16 cellular contexts compared by ENCODE assay signal in genomic region chr4:81428002-81428401, GRCh38.
"Had no signal": no experiment of that assay in that cellular context is flagged by ENCODE, and none has a peak within 500 bp of the region (broad histone marks: within the 10 kb centered on the region; RNA-seq: fewer than 3 reads in every experiment).

No MANE protein-coding gene starts in this region.

- ATAC-seq: psoas muscle; right cardiac atrium; stimulated activated naive CD8-positive, alpha-beta T cell treated with anti-CD3 and anti-CD28 coated beads, Interleukin-15, Interleukin-2, amounts not matched to agents 100 U/mL and 50 U/mL, for 24 hours had no signal

- H3K27ac Mint-ChIP-seq: activated naive CD8-positive, alpha-beta T cell treated with anti-CD3 and anti-CD28 coated beads, Interleukin-2, amount 10 ng/mL, durations not matched to agents 7 days and 5 days had no signal

- H3K4me1 ChIP-seq: left ventricle myocardium inferior, psoas muscle had no signal

- H3K27me3 ChIP-seq: esophagus muscularis mucosa, ovary had no signal

- H3K27me3 Mint-ChIP-seq: activated naive CD8-positive, alpha-beta T cell treated with anti-CD3 and anti-CD28 coated beads, Interleukin-2, amount 10 ng/mL, durations not matched to agents 7 days and 5 days; central memory CD8-positive, alpha-beta T cell; type B pancreatic cell had no signal

- H3K4me3 Mint-ChIP-seq: activated naive CD8-positive, alpha-beta T cell treated with anti-CD3 and anti-CD28 coated beads, Interleukin-2, amount 10 ng/mL, durations not matched to agents 7 days and 5 days; central memory CD8-positive, alpha-beta T cell; type B pancreatic cell had no signal

- H3K4me3 ChIP-seq: esophagus muscularis mucosa, left ventricle myocardium inferior, ovary, psoas muscle had no signal

- H3K36me3 ChIP-seq: ovary had no signal

- DNase-seq: activated CD4-positive, alpha-beta T cell treated with anti-CD3 and anti-CD28 coated beads, Interleukin-2, amount 50 U/mL, for 48 hours; activated naive CD8-positive, alpha-beta T cell treated with anti-CD3 and anti-CD28 coated beads, Interleukin-2, amount 10 ng/mL, durations not matched to agents 7 days and 5 days; activated T-cell treated with anti-CD3 and anti-CD28 coated beads for 4 hours; cortex of kidney; effector CD4-positive, alpha-beta T cell; left ventricle myocardium inferior; ovary; psoas muscle; right cardiac atrium; stimulated activated CD4-positive, alpha-beta T cell treated with anti-CD3 and anti-CD28 coated beads, Interleukin-2, amount 100 ng/mL, for 24 hours; stimulated activated naive CD8-positive, alpha-beta T cell treated with anti-CD3 and anti-CD28 coated beads, Interleukin-15, Interleukin-2, amounts not matched to agents 100 U/mL and 50 U/mL, for 24 hours; T-helper 2 cell; WERI-Rb-1 had no signal

- H3K9me3 ChIP-seq: esophagus muscularis mucosa, left ventricle myocardium inferior, ovary, psoas muscle had no signal

- H3K4me1 Mint-ChIP-seq: central memory CD8-positive, alpha-beta T cell had no signal

- H3K9me3 Mint-ChIP-seq: central memory CD8-positive, alpha-beta T cell; type B pancreatic cell had no signal

- H3K27ac ChIP-seq: esophagus muscularis mucosa, left ventricle myocardium inferior, ovary, psoas muscle, WERI-Rb-1 had no signal
